Comparison of ENCODE assay signal across 8 cellular contexts in the genomic region with DNA sequence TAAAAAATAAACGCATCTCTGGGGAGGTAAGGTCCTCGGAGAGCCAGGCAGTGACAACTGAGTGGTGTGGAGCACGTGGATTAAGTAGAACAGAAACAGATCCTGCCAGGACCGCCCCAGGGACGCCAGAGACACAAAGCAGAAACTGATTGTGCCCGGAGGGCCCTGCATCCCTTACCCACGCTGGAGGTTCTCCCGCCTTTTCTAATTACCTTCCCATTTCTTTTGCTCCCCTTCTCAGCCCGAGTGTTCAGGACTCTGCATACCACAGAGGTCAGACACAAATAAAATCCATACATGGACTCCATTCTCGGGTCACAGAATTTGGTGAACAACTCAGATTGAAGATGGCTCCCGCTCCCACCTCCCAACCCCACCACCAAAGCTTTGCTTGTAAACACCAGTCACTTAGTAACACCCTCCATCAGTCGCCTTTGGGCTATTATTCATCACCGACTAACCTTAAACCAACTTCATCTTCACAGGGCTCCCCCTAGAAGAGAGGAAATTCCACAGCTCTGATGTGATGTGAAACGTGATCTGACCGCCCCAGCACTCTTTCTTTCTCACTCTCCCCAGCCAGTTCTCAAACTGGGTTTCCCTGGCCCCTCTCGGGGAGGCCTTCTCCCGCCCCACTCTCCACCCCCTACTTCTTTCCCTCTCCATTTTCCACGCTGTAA. TPM values are rescaled to one million over a fixed set of nuclear protein-coding genes. Genes with fewer than 3 reads are reported as not detected.
DNase-seq lines count a peak whose midpoint lies in the region; ATAC-seq and TF ChIP-seq lines count a peak whose summit lies in the region.

No MANE protein-coding gene starts in this region.

- peaks cover 14% of the 10 kb centered on the region for H3K4me1 Mint-ChIP-seq in activated naive CD4-positive, alpha-beta T cell treated with anti-CD3 and anti-CD28 coated beads, Interleukin-2, amount 10 ng/mL, durations not matched to agents 7 days and 5 days
- H3K4me1 Mint-ChIP-seq in WTC11 (peaks cover 75% of the 10 kb centered on the region), neural crest cell (peaks cover 49% of the 10 kb centered on the region)

- POLR2A ChIA-PET in WTC11 (lab: Charles Lee) = interaction anchor here (0.6 to 10.4 kb wide), 24 partner anchors 9 to 346 kb away, joined by 3 to 183 read pairs (median 4); a partner anchor contains a TSS

- no peak overlapping the region for H3K4me3 Mint-ChIP-seq in activated naive CD4-positive, alpha-beta T cell treated with anti-CD3 and anti-CD28 coated beads, Interleukin-2, amount 10 ng/mL, durations not matched to agents 7 days and 5 days
- H3K4me3 Mint-ChIP-seq in WTC11 (peak overlapping the region; percentile 98), neural crest cell (peak overlapping the region; percentile 77)

- TF ChIP-seq CTCF in WTC11 (IDR thresholded peaks at IDR 0.05) (no peak), neural crest cell (conservative IDR thresholded peaks at IDR 0.05) (no peak)

- peak; percentile 56 for DNase-seq in activated naive CD4-positive, alpha-beta T cell treated with Interleukin-2 at 50 U/mL for 16 hours
- no peak for DNase-seq in activated naive CD4-positive, alpha-beta T cell treated with anti-CD3 and anti-CD28 coated beads, Interleukin-2, amount 10 ng/mL, durations not matched to agents 7 days and 5 days
- DNase-seq in WTC11 (ENCODE audit: low spot score) = peak; percentile 49
- DNase-seq in neural crest cell (ENCODE audit: low read depth, low spot score) = peak; percentile 20
- DNase-seq in putamen (ENCODE audit: low spot score) = no peak

- CTCF ChIA-PET in activated naive CD4-positive, alpha-beta T cell treated with anti-CD3 and anti-CD28 coated beads, Interleukin-2, amount 10 ng/mL, durations not matched to agents 7 days and 5 days (lab: Charles Lee) = interaction anchor here (1.0 kb wide), 1 partner anchor 8 kb away, joined by 4 read pairs; no protein-coding TSS in a partner anchor
- CTCF ChIA-PET in WTC11 (lab: Charles Lee) = interaction anchor here (0.5 to 1.7 kb wide), 10 partner anchors 9 to 119 kb away, joined by 3 to 11 read pairs (median 6); no protein-coding TSS in a partner anchor

- ATAC-seq in WTC11 = peak; percentile 65
- ATAC-seq in esophagus mucosa = peak; percentile 35
- no peak for ATAC-seq in GM21423 (IDR thresholded peaks at IDR 0.05; ENCODE audit: unreplicated experiment)
- no peak for ATAC-seq in HG03135 (IDR thresholded peaks at IDR 0.05; ENCODE audit: unreplicated experiment)

- no peaks in the 10 kb centered on the region for H3K9me3 Mint-ChIP-seq in activated naive CD4-positive, alpha-beta T cell treated with anti-CD3 and anti-CD28 coated beads, Interleukin-2, amount 10 ng/mL, durations not matched to agents 7 days and 5 days
- H3K9me3 Mint-ChIP-seq in WTC11 (peaks cover 5% of the 10 kb centered on the region), neural crest cell (no peaks in the 10 kb centered on the region)

- H3K36me3 Mint-ChIP-seq in activated naive CD4-positive, alpha-beta T cell treated with anti-CD3 and anti-CD28 coated beads, Interleukin-2, amount 10 ng/mL, durations not matched to agents 7 days and 5 days = no peaks in the 10 kb centered on the region
- H3K36me3 Mint-ChIP-seq in WTC11 (peaks cover 6% of the 10 kb centered on the region), neural crest cell (ENCODE audit: low read depth) (no peaks in the 10 kb centered on the region)

- no peak overlapping the region for H3K27ac Mint-ChIP-seq in activated naive CD4-positive, alpha-beta T cell treated with anti-CD3 and anti-CD28 coated beads, Interleukin-2, amount 10 ng/mL, durations not matched to agents 7 days and 5 days
- peak overlapping the region; percentile 100 for H3K27ac Mint-ChIP-seq in WTC11
- peak overlapping the region; percentile 98 for H3K27ac Mint-ChIP-seq in neural crest cell (ENCODE audit: unreplicated experiment)

- H3K27me3 Mint-ChIP-seq in activated naive CD4-positive, alpha-beta T cell treated with anti-CD3 and anti-CD28 coated beads, Interleukin-2, amount 10 ng/mL, durations not matched to agents 7 days and 5 days = no peaks in the 10 kb centered on the region
- H3K27me3 Mint-ChIP-seq in WTC11 (ENCODE audit: low read depth) (no peaks in the 10 kb centered on the region), neural crest cell (ENCODE audit: low read depth) (no peaks in the 10 kb centered on the region)

TF ChIP-seq in WTC11, 78 proteins besides CTCF, POLR2A, EP300 and RAD21 (continues in another document):
- TF ChIP-seq SP1 (CRISPR knock-in tag; conservative IDR thresholded peaks at IDR 0.05) = peak; percentile 75
- TF ChIP-seq TCF7 (CRISPR knock-in tag; IDR thresholded peaks at IDR 0.05; ENCODE audit: low read depth) = no peak
- no peak; the same call in 1 of the 2 replicates for TF ChIP-seq NFYB (CRISPR knock-in tag; conservative IDR thresholded peaks at IDR 0.05; ENCODE audit: low read depth)
- TF ChIP-seq ZNF396 (CRISPR knock-in tag; IDR thresholded peaks at IDR 0.05; ENCODE audit: borderline replicate concordance) = no peak
- TF ChIP-seq ESRRA (CRISPR knock-in tag; IDR thresholded peaks at IDR 0.05; ENCODE audit: borderline replicate concordance) = no peak
- TF ChIP-seq, protein P1, sequence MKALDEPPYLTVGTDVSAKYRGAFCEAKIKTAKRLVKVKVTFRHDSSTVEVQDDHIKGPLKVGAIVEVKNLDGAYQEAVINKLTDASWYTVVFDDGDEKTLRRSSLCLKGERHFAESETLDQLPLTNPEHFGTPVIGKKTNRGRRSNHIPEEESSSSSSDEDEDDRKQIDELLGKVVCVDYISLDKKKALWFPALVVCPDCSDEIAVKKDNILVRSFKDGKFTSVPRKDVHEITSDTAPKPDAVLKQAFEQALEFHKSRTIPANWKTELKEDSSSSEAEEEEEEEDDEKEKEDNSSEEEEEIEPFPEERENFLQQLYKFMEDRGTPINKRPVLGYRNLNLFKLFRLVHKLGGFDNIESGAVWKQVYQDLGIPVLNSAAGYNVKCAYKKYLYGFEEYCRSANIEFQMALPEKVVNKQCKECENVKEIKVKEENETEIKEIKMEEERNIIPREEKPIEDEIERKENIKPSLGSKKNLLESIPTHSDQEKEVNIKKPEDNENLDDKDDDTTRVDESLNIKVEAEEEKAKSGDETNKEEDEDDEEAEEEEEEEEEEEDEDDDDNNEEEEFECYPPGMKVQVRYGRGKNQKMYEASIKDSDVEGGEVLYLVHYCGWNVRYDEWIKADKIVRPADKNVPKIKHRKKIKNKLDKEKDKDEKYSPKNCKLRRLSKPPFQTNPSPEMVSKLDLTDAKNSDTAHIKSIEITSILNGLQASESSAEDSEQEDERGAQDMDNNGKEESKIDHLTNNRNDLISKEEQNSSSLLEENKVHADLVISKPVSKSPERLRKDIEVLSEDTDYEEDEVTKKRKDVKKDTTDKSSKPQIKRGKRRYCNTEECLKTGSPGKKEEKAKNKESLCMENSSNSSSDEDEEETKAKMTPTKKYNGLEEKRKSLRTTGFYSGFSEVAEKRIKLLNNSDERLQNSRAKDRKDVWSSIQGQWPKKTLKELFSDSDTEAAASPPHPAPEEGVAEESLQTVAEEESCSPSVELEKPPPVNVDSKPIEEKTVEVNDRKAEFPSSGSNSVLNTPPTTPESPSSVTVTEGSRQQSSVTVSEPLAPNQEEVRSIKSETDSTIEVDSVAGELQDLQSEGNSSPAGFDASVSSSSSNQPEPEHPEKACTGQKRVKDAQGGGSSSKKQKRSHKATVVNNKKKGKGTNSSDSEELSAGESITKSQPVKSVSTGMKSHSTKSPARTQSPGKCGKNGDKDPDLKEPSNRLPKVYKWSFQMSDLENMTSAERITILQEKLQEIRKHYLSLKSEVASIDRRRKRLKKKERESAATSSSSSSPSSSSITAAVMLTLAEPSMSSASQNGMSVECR (CRISPR knock-in tag; IDR thresholded peaks at IDR 0.05; ENCODE audit: borderline replicate concordance) = peak; percentile 46; the same call in 1 of the 2 replicates
- TF ChIP-seq, protein P2, sequence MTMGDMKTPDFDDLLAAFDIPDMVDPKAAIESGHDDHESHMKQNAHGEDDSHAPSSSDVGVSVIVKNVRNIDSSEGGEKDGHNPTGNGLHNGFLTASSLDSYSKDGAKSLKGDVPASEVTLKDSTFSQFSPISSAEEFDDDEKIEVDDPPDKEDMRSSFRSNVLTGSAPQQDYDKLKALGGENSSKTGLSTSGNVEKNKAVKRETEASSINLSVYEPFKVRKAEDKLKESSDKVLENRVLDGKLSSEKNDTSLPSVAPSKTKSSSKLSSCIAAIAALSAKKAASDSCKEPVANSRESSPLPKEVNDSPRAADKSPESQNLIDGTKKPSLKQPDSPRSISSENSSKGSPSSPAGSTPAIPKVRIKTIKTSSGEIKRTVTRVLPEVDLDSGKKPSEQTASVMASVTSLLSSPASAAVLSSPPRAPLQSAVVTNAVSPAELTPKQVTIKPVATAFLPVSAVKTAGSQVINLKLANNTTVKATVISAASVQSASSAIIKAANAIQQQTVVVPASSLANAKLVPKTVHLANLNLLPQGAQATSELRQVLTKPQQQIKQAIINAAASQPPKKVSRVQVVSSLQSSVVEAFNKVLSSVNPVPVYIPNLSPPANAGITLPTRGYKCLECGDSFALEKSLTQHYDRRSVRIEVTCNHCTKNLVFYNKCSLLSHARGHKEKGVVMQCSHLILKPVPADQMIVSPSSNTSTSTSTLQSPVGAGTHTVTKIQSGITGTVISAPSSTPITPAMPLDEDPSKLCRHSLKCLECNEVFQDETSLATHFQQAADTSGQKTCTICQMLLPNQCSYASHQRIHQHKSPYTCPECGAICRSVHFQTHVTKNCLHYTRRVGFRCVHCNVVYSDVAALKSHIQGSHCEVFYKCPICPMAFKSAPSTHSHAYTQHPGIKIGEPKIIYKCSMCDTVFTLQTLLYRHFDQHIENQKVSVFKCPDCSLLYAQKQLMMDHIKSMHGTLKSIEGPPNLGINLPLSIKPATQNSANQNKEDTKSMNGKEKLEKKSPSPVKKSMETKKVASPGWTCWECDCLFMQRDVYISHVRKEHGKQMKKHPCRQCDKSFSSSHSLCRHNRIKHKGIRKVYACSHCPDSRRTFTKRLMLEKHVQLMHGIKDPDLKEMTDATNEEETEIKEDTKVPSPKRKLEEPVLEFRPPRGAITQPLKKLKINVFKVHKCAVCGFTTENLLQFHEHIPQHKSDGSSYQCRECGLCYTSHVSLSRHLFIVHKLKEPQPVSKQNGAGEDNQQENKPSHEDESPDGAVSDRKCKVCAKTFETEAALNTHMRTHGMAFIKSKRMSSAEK (CRISPR knock-in tag; IDR thresholded peaks at IDR 0.05; ENCODE audit: borderline replicate concordance) = 0 out of 2 replicates have a peak, but pooled peaks have one; percentile 82
- TF ChIP-seq GABPB1 (CRISPR knock-in tag; IDR thresholded peaks at IDR 0.05) = 0 out of 2 replicates have a peak, but pooled peaks have one; percentile 45
- no peak for TF ChIP-seq TP53 (CRISPR knock-in tag; IDR thresholded peaks at IDR 0.05)

RNA-seq across cellular contexts. Expression of a gene that starts 32.6 kb away (rescaled TPM):
- 64.7 to 81.2 TPM (median 78.1 TPM) in 3 replicates for total RNA-seq in WTC11 (2021)
- total RNA-seq in esophagus mucosa = 194 TPM
- 8.6 and 9.1 TPM in 2 replicates for total RNA-seq in neural crest cell

Comparison
In these comparisons a context has a peak if more than half of its experiments do, and no peak if none do; other contexts are left out.
1. DNase-seq: peak in activated naive CD4-positive, alpha-beta T cell treated with Interleukin-2 at 50 U/mL for 16 hours (single experiment), WTC11 (single experiment) and neural crest cell (single experiment); none in activated naive CD4-positive, alpha-beta T cell treated with anti-CD3 and anti-CD28 coated beads, Interleukin-2, amount 10 ng/mL, durations not matched to agents 7 days and 5 days (single experiment) and putamen (single experiment).
2. ATAC-seq: peak in WTC11 (single experiment) and esophagus mucosa (single experiment); none in GM21423 (single experiment) and HG03135 (single experiment).